29 cellular contexts compared by ENCODE assay signal in genomic region chrX:119802546-119802945, GRCh38. TPM values are rescaled to one million over a fixed set of nuclear protein-coding genes. Genes with fewer than 3 reads are reported as not detected.
"Had no signal": no experiment of that assay in that cellular context is flagged by ENCODE, and none has a peak within 500 bp of the region (broad histone marks: within the 10 kb centered on the region; RNA-seq: fewer than 3 reads in every experiment).

No MANE protein-coding gene starts in this region.

- H3K9me3 Mint-ChIP-seq: dendritic cell treated with granulocyte-macrophage colony-stimulating factor and Interleukin-4, amounts not matched to agents 40 ng/mL and 50 ng/mL, for 4 days; effector memory CD8-positive, alpha-beta T cell had no signal

- H3K36me3 ChIP-seq: colonic mucosa, esophagus muscularis mucosa, esophagus squamous epithelium, gastrocnemius medialis, gastroesophageal sphincter, heart left ventricle, heart right ventricle had no signal

- DNase-seq: colonic mucosa; cortex of kidney; dermis blood vessel endothelial cell; dorsolateral prefrontal cortex; effector CD4-positive, alpha-beta T cell; effector CD8-positive, alpha-beta T cell; effector memory CD4-positive, alpha-beta T cell; effector memory CD8-positive, alpha-beta T cell; endodermal cell; erythroblast; esophagus squamous epithelium; foreskin fibroblast; foreskin keratinocyte; foreskin melanocyte; gastrocnemius medialis; glutamatergic neuron; head of caudate nucleus; heart left ventricle; heart right ventricle had no signal

- H3K27me3 ChIP-seq: colonic mucosa, esophagus muscularis mucosa, esophagus squamous epithelium, foreskin keratinocyte, gastrocnemius medialis, gastroesophageal sphincter, heart left ventricle, heart right ventricle had no signal

- H3K4me1 ChIP-seq: colonic mucosa, esophagus muscularis mucosa, esophagus squamous epithelium, foreskin keratinocyte, gastrocnemius medialis, gastroesophageal sphincter, heart left ventricle, heart right ventricle had no signal

- H3K27ac ChIP-seq: colonic mucosa, coronary artery, dorsolateral prefrontal cortex, epithelial cell of prostate, esophagus muscularis mucosa, esophagus squamous epithelium, foreskin keratinocyte, gastrocnemius medialis, gastroesophageal sphincter, heart left ventricle, heart right ventricle had no signal

- H3K4me3 ChIP-seq: colonic mucosa, coronary artery, dorsolateral prefrontal cortex, esophagus muscularis mucosa, esophagus squamous epithelium, gastrocnemius medialis, gastroesophageal sphincter, heart left ventricle, heart right ventricle had no signal

- ATAC-seq: effector memory CD8-positive, alpha-beta T cell; esophagus mucosa; foreskin keratinocyte; gastrocnemius medialis; gastroesophageal sphincter; heart left ventricle; heart right ventricle had no signal

- H3K9me3 ChIP-seq: colonic mucosa, esophagus muscularis mucosa, esophagus squamous epithelium, gastrocnemius medialis, gastroesophageal sphincter, heart left ventricle, heart right ventricle had no signal

- H3K27ac Mint-ChIP-seq: dendritic cell treated with granulocyte-macrophage colony-stimulating factor and Interleukin-4, amounts not matched to agents 40 ng/mL and 50 ng/mL, for 4 days; effector memory CD8-positive, alpha-beta T cell; endodermal cell had no signal

- H3K27me3 Mint-ChIP-seq: dendritic cell treated with granulocyte-macrophage colony-stimulating factor and Interleukin-4, amounts not matched to agents 40 ng/mL and 50 ng/mL, for 4 days; effector memory CD8-positive, alpha-beta T cell had no signal

- H3K4me1 Mint-ChIP-seq: endodermal cell had no signal

- H3K4me3 Mint-ChIP-seq: dendritic cell treated with granulocyte-macrophage colony-stimulating factor and Interleukin-4, amounts not matched to agents 40 ng/mL and 50 ng/mL, for 4 days; effector memory CD8-positive, alpha-beta T cell; endodermal cell had no signal

RNA-seq across cellular contexts. Expression of gene SOWAHD, which starts 44.2 kb away (rescaled TPM):
- total RNA-seq: dermis blood vessel endothelial cell, dermis microvascular lymphatic vessel endothelial cell, endothelial cell of umbilical vein, epithelial cell of proximal tubule, esophagus mucosa, esophagus muscularis mucosa, glomerular endothelial cell had no signal
- polyA plus RNA-seq: endothelial cell of umbilical vein had no signal
